In the genomic region with DNA sequence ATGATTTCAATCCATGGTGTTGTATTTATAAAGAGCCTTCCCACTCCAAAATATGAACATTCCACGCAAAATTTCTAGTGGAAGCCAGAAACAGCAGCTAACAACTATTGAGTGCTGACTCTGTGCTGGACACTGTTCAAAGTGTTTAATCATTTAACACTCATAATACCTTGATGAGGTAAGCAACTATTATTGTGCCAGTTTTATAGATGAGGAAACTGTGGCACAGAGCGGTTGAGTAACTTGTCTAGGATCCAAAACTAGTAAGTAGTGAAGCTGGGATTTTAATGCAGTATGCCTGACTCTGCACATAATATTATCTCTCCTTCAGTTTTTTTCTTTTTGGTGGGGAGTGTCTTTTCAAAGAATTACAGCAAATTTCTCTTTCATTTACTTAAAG, we compare ENCODE assay signal across 31 cellular contexts.
"Had no signal": no experiment of that assay in that cellular context is flagged by ENCODE, and none has a peak within 500 bp of the region (broad histone marks: within the 10 kb centered on the region; RNA-seq: fewer than 3 reads in every experiment).

No MANE protein-coding gene starts in this region.

- H3K9me3 ChIP-seq: colonic mucosa, esophagus muscularis mucosa, gastrocnemius medialis, heart left ventricle had no signal

- H3K27me3 ChIP-seq: brain microvascular endothelial cell, colonic mucosa, foreskin keratinocyte had no signal

- ATAC-seq: activated CD4-positive, CD25-positive, alpha-beta regulatory T cell treated with anti-CD3 and anti-CD28 coated beads, Interleukin-2, amount 50 U/mL, for 24 hours; activated CD8-positive, alpha-beta T cell treated with anti-CD3 and anti-CD28 coated beads for 36 hours; activated T-cell treated with anti-CD3 and anti-CD28 coated beads, Interleukin-2, amount 50 U/mL, for 4 hours; activated T-helper 17 cell treated with anti-CD3 and anti-CD28 coated beads, Interleukin-2, amount 50 U/mL, for 72 hours; foreskin keratinocyte; gastrocnemius medialis; heart left ventricle; T-cell had no signal

- H3K4me3 ChIP-seq: cardiac muscle cell, colonic mucosa, esophagus muscularis mucosa, gastrocnemius medialis, heart left ventricle had no signal

- H3K4me1 ChIP-seq: colonic mucosa, esophagus muscularis mucosa, gastrocnemius medialis, heart left ventricle had no signal

- H3K27ac ChIP-seq: brain microvascular endothelial cell, cardiac muscle cell, colonic mucosa, esophagus muscularis mucosa, foreskin keratinocyte, gastrocnemius medialis, heart left ventricle, WERI-Rb-1 had no signal

- H3K36me3 ChIP-seq: brain microvascular endothelial cell, cardiac muscle cell, colonic mucosa, esophagus muscularis mucosa, gastrocnemius medialis, heart left ventricle, WERI-Rb-1 had no signal

- FAIRE-seq: astrocyte, endothelial cell of umbilical vein had no signal

- DNase-seq: activated B cell treated with CpG ODN at 0.5 μM for 24 hours; activated CD4-positive, alpha-beta T cell treated with anti-CD3 and anti-CD28 coated beads for 48 hours; activated CD4-positive, alpha-beta T cell treated with anti-CD3 and anti-CD28 coated beads, Interleukin-2, amount 50 U/mL, for 1 hour; activated CD4-positive, alpha-beta T cell treated with anti-CD3 and anti-CD28 coated beads, Interleukin-2, amount 50 U/mL, for 48 hours; activated CD8-positive, alpha-beta memory T cell treated with anti-CD3 and anti-CD28 coated beads for 24 hours; activated CD8-positive, alpha-beta T cell treated with anti-CD3 and anti-CD28 coated beads for 36 hours; activated effector memory CD4-positive, alpha-beta T cell treated with Interleukin-2 at 50 U/mL for 16 hours; activated gamma-delta T cell treated with Interleukin-2 at 50 U/mL for 16 hours; activated naive CD4-positive, alpha-beta T cell treated with anti-CD3 and anti-CD28 coated beads, Interleukin-2, amount 50 U/mL, for 16 hours; activated naive CD4-positive, alpha-beta T cell treated with Interleukin-2 at 50 U/mL for 16 hours; activated T-cell treated with anti-CD3 and anti-CD28 coated beads, Interleukin-2, amount 50 U/mL, for 4 hours; amniotic stem cell; anterior cingulate cortex; brain microvascular endothelial cell; central memory CD4-positive, alpha-beta T cell; cerebellar nuclear complex; colonic mucosa; effector CD8-positive, alpha-beta T cell; foreskin keratinocyte; gastrocnemius medialis; glutamatergic neuron; heart left ventricle; T-cell; T1000; WERI-Rb-1 had no signal
